ENCODE assay signal across 8 cellular contexts in genomic region chr5:181241393-181241975, GRCh38. TPM values are rescaled to one million over a fixed set of nuclear protein-coding genes. Genes with fewer than 3 reads are reported as not detected.
A peak's percentile ranks its signal among the peaks of the same experiment; 100 is the strongest.
DNase-seq lines count a peak whose midpoint lies in the region; ATAC-seq and TF ChIP-seq lines count a peak whose summit lies in the region.

No MANE protein-coding gene starts in this region.

- H3K27me3 ChIP-seq in psoas muscle (ENCODE audit: insufficient read depth in 3 of 3, low read length in 2 of 3) = no peaks in the 10 kb centered on the region

- intact Hi-C loops in psoas muscle (cut with DNase I) = no loop called here

- H3K4me3 ChIP-seq in SK-N-MC = peak overlapping the region; percentile 91
- H3K4me3 ChIP-seq in psoas muscle = peak overlapping the region; percentile 95

- ATAC-seq in psoas muscle = peak; percentile 4 to 43 (median 38)

- no peak for TF ChIP-seq CTCF in GM20000 (IDR thresholded peaks at IDR 0.05; ENCODE audit: extremely low read depth, missing control alignments)
- no peak for TF ChIP-seq CTCF in endothelial cell (IDR thresholded peaks at IDR 0.05; ENCODE audit: unreplicated experiment)
- no peak for TF ChIP-seq CTCF in psoas muscle (IDR thresholded peaks at IDR 0.05)

- no peaks in the 10 kb centered on the region for H3K9me3 Mint-ChIP-seq in endothelial cell (ENCODE audit: unreplicated experiment)

- peak overlapping the region; percentile 98 for H3K27ac Mint-ChIP-seq in endothelial cell (ENCODE audit: unreplicated experiment)

- H3K36me3 Mint-ChIP-seq in endothelial cell (ENCODE audit: low read depth, unreplicated experiment) = peaks cover 53% of the 10 kb centered on the region

- peak overlapping the region; percentile 99 for H3K4me3 Mint-ChIP-seq in endothelial cell (ENCODE audit: unreplicated experiment)

- H3K4me1 Mint-ChIP-seq in endothelial cell (ENCODE audit: unreplicated experiment) = peaks cover 39% of the 10 kb centered on the region

- H3K4me1 ChIP-seq in psoas muscle = peaks cover 32% of the 10 kb centered on the region

- H3K9me3 ChIP-seq in SK-N-MC (ENCODE audit: low read depth, low read length) = no peaks in the 10 kb centered on the region
- no peaks in the 10 kb centered on the region for H3K9me3 ChIP-seq in psoas muscle

- H3K27ac ChIP-seq in SK-N-MC = peak overlapping the region; percentile 99
- peak overlapping the region; percentile 98 for H3K27ac ChIP-seq in psoas muscle

- H3K36me3 ChIP-seq in SK-N-MC (ENCODE audit: insufficient read depth, low read length) (peaks cover 67% of the 10 kb centered on the region), psoas muscle (ENCODE audit: insufficient read depth in 1 of 2, low read depth in 1 of 2) (peaks cover 12 to 59% of the 10 kb centered on the region in 2 donors)

- peak; percentile 42 for DNase-seq in GM20000 (ENCODE audit: low spot score)
- no peak for DNase-seq in SK-N-MC (ENCODE audit: low read depth, low spot score)
- no peak for DNase-seq in endothelial cell (ENCODE audit: low spot score)
- peak in 1 of 2 donors; percentile 68 for DNase-seq in psoas muscle
- DNase-seq in NCI-H524 (lab: John Stamatoyannopoulos, UW) = no peak
- DNase-seq in LoVo (ENCODE audit: low spot score) = no peak
- DNase-seq in NCI-H1092 treated with DMSO at 0.1 percent for 48 hours (lab: John Stamatoyannopoulos, UW) = no peak
- DNase-seq in NCI-H510A (lab: John Stamatoyannopoulos, UW) = no peak

- H3K27me3 Mint-ChIP-seq in endothelial cell (ENCODE audit: unreplicated experiment) = peaks cover 18% of the 10 kb centered on the region

- peak overlapping the region; percentile 99 for H3K9ac ChIP-seq in SK-N-MC (ENCODE audit: insufficient read length)

- 36 to 49% (median 44%) methylated on average over 6 of the region's 6 CpGs for WGBS in psoas muscle, 3 donors

RNA-seq across cellular contexts. Expression of gene RACK1, which starts 2.2 kb away (rescaled TPM):
- total RNA-seq in endothelial cell (ENCODE audit: unreplicated experiment) = 2,232 TPM
- 1,000 to 10,000 TPM in 1 of 4 donors, 100 to 1,000 TPM in 3; 832 to 1,110 (median 978) TPM for total RNA-seq in psoas muscle
- 1,000 to 10,000 TPM; 1,678 to 3,660 (median 1,849) TPM for polyA plus RNA-seq in psoas muscle

RNA-seq across cellular contexts. Expression of gene TRIM41, which starts 18.4 kb away (rescaled TPM):
- total RNA-seq in endothelial cell (ENCODE audit: unreplicated experiment) = 21.8 TPM
- total RNA-seq in psoas muscle = 10 to 100 TPM; 26.6 to 33.6 (median 31.5) TPM
- polyA plus RNA-seq in psoas muscle = 10 to 100 TPM; 12.5 to 44.0 (median 17.4) TPM

RNA-seq across cellular contexts. Expression of gene TRIM52, which starts 19.5 kb away (rescaled TPM):
- total RNA-seq in endothelial cell (ENCODE audit: unreplicated experiment) = 10.4 TPM
- 1 to 10 TPM; 3.0 to 5.8 (median 5.3) TPM for total RNA-seq in psoas muscle
- 10 to 100 TPM in 1 of 3 donors, 1 to 10 TPM in 2; 1.5 to 17.6 (median 4.8) TPM for polyA plus RNA-seq in psoas muscle

RNA-seq across cellular contexts. Expression of gene TRIM7, which starts 36.5 kb away (rescaled TPM):
- total RNA-seq in endothelial cell (ENCODE audit: unreplicated experiment) (not detected), psoas muscle (10 to 100 TPM; 18.5 to 42.6 (median 32.4) TPM)
- 10 to 100 TPM; 10.4 to 37.7 (median 21.2) TPM for polyA plus RNA-seq in psoas muscle
